ENCODE assay signal across 8 cellular contexts in genomic region chr3:128875556-128876120, GRCh38. TPM values are rescaled to one million over a fixed set of nuclear protein-coding genes. Genes with fewer than 3 reads are reported as not detected.
DNase-seq lines count a peak whose midpoint lies in the region; ATAC-seq, FAIRE-seq and TF ChIP-seq lines count a peak whose summit lies in the region.

No MANE protein-coding gene starts in this region.

- TF ChIP-seq EP300 in HepG2 (IDR thresholded peaks at IDR 0.05; ENCODE audit: low read depth in 2 of 2, low read length in 2 of 2) (no peak), HepG2 (CRISPR knock-in tag; IDR thresholded peaks at IDR 0.05; ENCODE audit: borderline replicate concordance) (no peak)

- H3K36me3 ChIP-seq in BLaER1 treated with 17β-estradiol and CSF1 and Interleukin-3, amounts not matched to agents 10 nM and 100 nM, result peaks cover 0 to 5% (median 0%) of the 10 kb centered on the region in 11 experiments; a peak in 3 of 22 replicates
- H3K36me3 ChIP-seq in adrenal gland (replicated peaks in 1 of 2) (no peaks in the 10 kb centered on the region), HepG2 (replicated peaks in 1 of 2; ENCODE audit: control insufficient read depth in 1 of 2, insufficient read depth in 2 of 2, low read length in 2 of 2) (no peaks in the 10 kb centered on the region)

- H3K4me2 ChIP-seq in BLaER1 treated with 17β-estradiol and CSF1 and Interleukin-3, amounts not matched to agents 10 nM and 100 nM, result peak overlapping the region in 7 of 11 experiments; percentile 11 to 35 (median 29); a peak in 7 of 22 replicates
- H3K4me2 ChIP-seq in HepG2 (ENCODE audit: low read depth, low read length), result no peak overlapping the region

- H2AFZ ChIP-seq in HepG2 (ENCODE audit: low read length), result no peak overlapping the region

- BruUV-seq in HepG2 (replicated peaks; lab: Mats Ljungman, UMichigan), result no TSS peak

- no peak overlapping the region; a peak in 2 of 22 replicates for H3K27ac ChIP-seq in BLaER1 treated with 17β-estradiol and CSF1 and Interleukin-3, amounts not matched to agents 10 nM and 100 nM
- no peak overlapping the region for H3K27ac ChIP-seq in adrenal gland
- no peak overlapping the region for H3K27ac ChIP-seq in HepG2 (ENCODE audit: extremely low read length, insufficient read depth, low read length)

- no peak overlapping the region for H3K4me3 ChIP-seq in BLaER1 treated with 17β-estradiol and CSF1 and Interleukin-3, amounts not matched to agents 10 nM and 100 nM
- H3K4me3 ChIP-seq in adrenal gland, result no peak overlapping the region
- H3K4me3 ChIP-seq in HepG2 (replicated peaks in 1 of 3; ENCODE audit: insufficient read depth in 1 of 3, low read depth in 2 of 3, low read length in 3 of 3), result no peak overlapping the region

- intact Hi-C loops in adrenal gland (cut with DNase I) (no loop called here), HepG2 (cut with micrococcal nuclease; ENCODE audit: unreplicated experiment) (loop anchor here (5.0 kb wide), 1 partner anchor 77 kb away; no protein-coding TSS in a partner anchor)

- TF ChIP-seq POLR2A in adrenal gland (IDR thresholded peaks at IDR 0.05) (no peak), HepG2 (IDR thresholded peaks at IDR 0.05; ENCODE audit: insufficient read depth in 1 of 2, low read depth in 2 of 2, low read length in 2 of 2) (no peak)

- H3K27me3 ChIP-seq in BLaER1 treated with 17β-estradiol and CSF1 and Interleukin-3, amounts not matched to agents 10 nM and 100 nM, result no peaks in the 10 kb centered on the region
- H3K27me3 ChIP-seq in adrenal gland (no peaks in the 10 kb centered on the region), HepG2 (ENCODE audit: control insufficient read depth in 1 of 2, insufficient read depth in 2 of 2, low read length in 2 of 2) (peaks cover 0 to 6% of the 10 kb centered on the region in 2 experiments; a peak in 1 of 5 replicates)

- in situ Hi-C loops in HepG2 (cut with HindIII; ENCODE audit: extremely low pct_ligation_motif_present, low pct_unique_long_range_greater_than_20kb), result no loop called here

- WGBS in adrenal gland, 4 donors, result 44 to 55% (median 52%) methylated on average over 12 of the region's 12 CpGs
- 63% methylated on average over 12 of the region's 12 CpGs for WGBS in HepG2 (ENCODE audit: low lambda C conversion rate)

- no peaks in the 10 kb centered on the region for H3K9me3 ChIP-seq in BLaER1 treated with 17β-estradiol and CSF1 and Interleukin-3, amounts not matched to agents 10 nM and 100 nM (replicated peaks in 1 of 11)
- H3K9me3 ChIP-seq in adrenal gland (replicated peaks in 1 of 3) (no peaks in the 10 kb centered on the region), HepG2 (ENCODE audit: low read length) (no peaks in the 10 kb centered on the region)

- CTCF ChIA-PET in HEK293T (lab: Yijun Ruan, JAX) (interaction anchor here (0.6 to 1.8 kb wide), 5 partner anchors 9 to 258 kb away, joined by 3 to 7 read pairs (median 3); no protein-coding TSS in a partner anchor), HepG2 (lab: Yijun Ruan, JAX; ENCODE audit: low intra/inter-chr PET ratio, low total read pairs) (interaction anchor here (1.6 kb wide), 1 partner anchor 75 kb away, joined by 7 read pairs; no protein-coding TSS in a partner anchor)

- no peak for FAIRE-seq in HepG2 (lab: Jason Lieb, UNC)

- peaks cover 22 to 45% (median 27%) of the 10 kb centered on the region in 10 experiments for H3K4me1 ChIP-seq in BLaER1 treated with 17β-estradiol and CSF1 and Interleukin-3, amounts not matched to agents 10 nM and 100 nM
- peaks cover 11 to 22% of the 10 kb centered on the region in 2 donors for H3K4me1 ChIP-seq in adrenal gland (replicated peaks in 1 of 2)
- peaks cover 22% of the 10 kb centered on the region for H3K4me1 ChIP-seq in HepG2 (ENCODE audit: insufficient read depth, low read length)

- no peaks in the 10 kb centered on the region for H4K20me1 ChIP-seq in BLaER1 treated with 17β-estradiol and CSF1 and Interleukin-3, amounts not matched to agents 10 nM and 100 nM
- H4K20me1 ChIP-seq in HepG2 (ENCODE audit: insufficient read depth, low read length), result no peaks in the 10 kb centered on the region

- DNase-seq in HEK293T (ENCODE audit: extremely low spot score) (peak; percentile 70), T follicular helper cell (ENCODE audit: low read depth) (peak; percentile 42), adrenal gland (peak in 6 of 7 donors; percentile 36 to 68 (median 50)), HepG2 (ENCODE audit: low spot score) (peak; percentile 32)
- DNase-seq in stimulated activated CD8-positive, alpha-beta memory T cell treated with anti-CD3 and anti-CD28 coated beads, Interleukin-7, amount 100 ng/mL, for 1 hour (ENCODE audit: low read depth in 2 of 2), result peak; percentile 7 to 30

- POLR2A ChIA-PET in HEK293T (lab: Yijun Ruan, JAX), result interaction anchor here (1.0 to 1.5 kb wide), 3 partner anchors 8 to 178 kb away, joined by 4 to 5 read pairs (median 4); no protein-coding TSS in a partner anchor
- POLR2A ChIA-PET in HepG2 (lab: Yijun Ruan, JAX), result no interaction called here

- 0 out of 2 replicates have a peak, but pooled peaks have one; percentile 42 for TF ChIP-seq RAD21 in HepG2 (CRISPR knock-in tag; IDR thresholded peaks at IDR 0.05)

- H3K9ac ChIP-seq in BLaER1 treated with 17β-estradiol and CSF1 and Interleukin-3, amounts not matched to agents 10 nM and 100 nM, result peak overlapping the region in 2 of 11 experiments; percentile 4 to 33; a peak in 3 of 22 replicates
- no peak overlapping the region for H3K9ac ChIP-seq in HepG2 (ENCODE audit: insufficient read depth, low read depth, low read length)

- TF ChIP-seq CTCF in adrenal gland (IDR thresholded peaks at IDR 0.05) (peak in 5 of 6 experiments; percentile 8 to 45 (median 35)), HepG2 (CRISPR knock-in tag; IDR thresholded peaks at IDR 0.05) (peak; percentile 84)

- ATAC-seq in HepG2, result peak; percentile 75
- no peak for ATAC-seq in GM21619 (IDR thresholded peaks at IDR 0.05; ENCODE audit: unreplicated experiment)
- ATAC-seq in GM18870 (IDR thresholded peaks at IDR 0.05; ENCODE audit: unreplicated experiment), result no peak

- peaks cover 23% of the 10 kb centered on the region for H3K79me2 ChIP-seq in HepG2 (ENCODE audit: insufficient read depth, low read length)

TF ChIP-seq in HEK293T, 16 proteins besides CTCF, POLR2A, EP300 and RAD21 (continues in another document):
- TF ChIP-seq TARDBP (IDR thresholded peaks at IDR 0.05) (no peak), L3MBTL2 (conservative IDR thresholded peaks at IDR 0.05) (no peak), HDGF (IDR thresholded peaks at IDR 0.05; ENCODE audit: borderline replicate concordance) (no peak), CTBP1 (IDR thresholded peaks at IDR 0.05; ENCODE audit: borderline replicate concordance) (no peak), BHLHE40 (IDR thresholded peaks at IDR 0.05; ENCODE audit: borderline replicate concordance) (no peak), LEF1 (IDR thresholded peaks at IDR 0.05; ENCODE audit: borderline replicate concordance) (no peak), SP1 (IDR thresholded peaks at IDR 0.05) (no peak), ARNT (IDR thresholded peaks at IDR 0.05) (no peak), SUZ12 (IDR thresholded peaks at IDR 0.05) (no peak), ELF4 (IDR thresholded peaks at IDR 0.05) (no peak), ZNF384 (IDR thresholded peaks at IDR 0.05) (no peak)

TF ChIP-seq in HepG2, 621 proteins besides CTCF, POLR2A, EP300 and RAD21 (continues in another document):
- TF ChIP-seq STAG1 (CRISPR knock-in tag; IDR thresholded peaks at IDR 0.05) (peak; percentile 76), MAX (IDR thresholded peaks at IDR 0.05) (0 out of 2 replicates have a peak, but pooled peaks have one; percentile 15)

RNA-seq across cellular contexts. Expression of gene ACAD9, which starts 3.8 kb away (rescaled TPM):
- 10 to 100 TPM; 45.7 to 68.0 (median 52.5) TPM for total RNA-seq in adrenal gland
- 10 to 100 TPM; 39.1 to 54.0 (median 51.1) TPM for polyA plus RNA-seq in adrenal gland
- 37.3 and 38.2 TPM in 2 replicates for total RNA-seq in HepG2 (2016; rRNA removed; fragmentation: Illumina TruSeq; extraction: Trizol)
- 8.1 and 10.8 TPM in 2 replicates for total RNA-seq in HepG2 (2016; cell fraction: cytosol; rRNA removed; fragmentation: Illumina TruSeq; extraction: Trizol; ENCODE audit: low read depth)
- total RNA-seq in HepG2 (2016; cell fraction: insoluble cytoplasmic fraction; rRNA removed; fragmentation: Illumina TruSeq; extraction: Trizol), result 39.1 and 39.5 TPM in 2 replicates
- total RNA-seq in HepG2 (2016; cell fraction: membrane; rRNA removed; fragmentation: Illumina TruSeq; extraction: Trizol), result 11.6 and 12.1 TPM in 2 replicates
- 44.5 and 48.5 TPM in 2 replicates for total RNA-seq in HepG2 (2016; cell fraction: nucleus; rRNA removed; fragmentation: Illumina TruSeq; extraction: Trizol)
- 15.3 and 16.7 TPM in 2 replicates for polyA plus RNA-seq in HepG2 (2011; rRNA removed)
- 12.8 and 15.9 TPM in 2 replicates for polyA plus RNA-seq in HepG2 (2011; cell fraction: cytosol; rRNA removed)
- 45.5 and 47.0 TPM in 2 replicates for polyA plus RNA-seq in HepG2 (2011; cell fraction: nucleus; rRNA removed)
- polyA plus RNA-seq in HepG2 (2012), result 8.2 and 9.0 TPM in 2 replicates
- polyA plus RNA-seq in HepG2 (2016; cell fraction: cytosol; fragmentation: Illumina TruSeq; extraction: Trizol; ENCODE audit: low read depth), result 4.2 and 5.4 TPM in 2 replicates
- 34.4 and 38.2 TPM in 2 replicates for polyA plus RNA-seq in HepG2 (2016; cell fraction: insoluble cytoplasmic fraction; fragmentation: Illumina TruSeq; extraction: Trizol; ENCODE audit: low read depth)
- polyA plus RNA-seq in HepG2 (2016; cell fraction: membrane; fragmentation: Illumina TruSeq; extraction: Trizol; ENCODE audit: low read depth), result 6.2 and 6.9 TPM in 2 replicates
- 43.1 and 43.8 TPM in 2 replicates for polyA plus RNA-seq in HepG2 (2016; cell fraction: nucleus; fragmentation: Illumina TruSeq; extraction: Trizol; ENCODE audit: insufficient read depth, low read depth)
- polyA minus RNA-seq in HepG2 (2011; rRNA and poly(A)+ RNA removed; ENCODE audit: low replicate concordance), result 54.0 and 100 TPM in 2 replicates
- 8.7 and 11.3 TPM in 2 replicates for polyA minus RNA-seq in HepG2 (2011; cell fraction: cytosol; rRNA and poly(A)+ RNA removed)
- polyA minus RNA-seq in HepG2 (2011; cell fraction: nucleus; rRNA and poly(A)+ RNA removed), result 62.3 and 66.0 TPM in 2 replicates

Comparison
In these comparisons a context has a peak if more than half of its experiments do, and no peak if none do; other contexts are left out.
1. DNase-seq: peak in every context shown above with its lines; median percentile 70 in HEK293T; 50 in adrenal gland; 42 in T follicular helper cell; 32 in HepG2; 18 in stimulated activated CD8-positive, alpha-beta memory T cell treated with anti-CD3 and anti-CD28 coated beads, Interleukin-7, amount 100 ng/mL, for 1 hour.